ENCODE assay signal across 8 cellular contexts in the genomic region with DNA sequence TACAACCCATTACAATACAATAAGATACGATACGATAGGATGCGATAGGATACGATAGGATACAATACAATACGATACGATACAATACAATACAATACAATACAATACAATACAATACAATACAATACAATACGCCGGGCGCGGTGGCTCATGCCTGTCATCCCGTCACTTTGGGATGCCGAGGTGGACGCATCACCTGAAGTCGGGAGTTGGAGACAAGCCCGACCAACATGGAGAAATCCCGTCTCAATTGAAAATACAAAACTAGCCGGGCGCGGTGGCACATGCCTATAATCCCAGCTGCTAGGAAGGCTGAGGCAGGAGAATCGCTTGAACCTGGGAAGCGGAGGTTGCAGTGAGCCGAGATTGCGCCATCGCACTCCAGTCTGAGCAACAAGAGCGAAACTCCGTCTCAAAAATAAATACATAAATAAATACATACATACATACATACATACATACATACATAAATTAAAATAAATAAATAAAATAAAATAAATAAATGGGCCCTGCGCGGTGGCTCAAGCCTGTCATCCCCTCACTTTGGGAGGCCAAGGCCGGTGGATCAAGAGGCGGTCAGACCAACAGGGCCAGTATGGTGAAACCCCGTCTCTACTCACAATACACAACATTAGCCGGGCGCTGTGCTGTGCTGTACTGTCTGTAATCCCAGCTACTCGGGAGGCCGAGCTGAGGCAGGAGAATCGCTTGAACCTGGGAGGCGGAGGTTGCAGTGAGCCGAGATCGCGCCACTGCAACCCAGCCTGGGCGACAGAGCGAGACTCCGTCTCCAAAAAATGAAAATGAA.
A peak's percentile ranks its signal among the peaks of the same experiment; 100 is the strongest.
DNase-seq lines count a peak whose midpoint lies in the region; ATAC-seq and TF ChIP-seq lines count a peak whose summit lies in the region.
"Not testable (repeated sequence)": the region's sequence is repeated elsewhere in the genome, so short reads cannot be mapped to it uniquely, and the experiment has no call there.

No MANE protein-coding gene starts in this region.

- WGBS in heart right ventricle, 2 donors: no CpG with 5 or more reads among the region's 43 CpGs

- TF ChIP-seq POLR2A in gastrocnemius medialis (IDR thresholded peaks at IDR 0.05): not testable (repeated sequence)

- H3K4me1 ChIP-seq in heart right ventricle, gastrocnemius medialis: not testable (repeated sequence)

- H3K4me3 ChIP-seq in heart right ventricle, gastrocnemius medialis: not testable (repeated sequence)

- H3K27me3 ChIP-seq in heart right ventricle, gastrocnemius medialis: not testable (repeated sequence)

- peak; percentile 73 for ATAC-seq in GM18502 (IDR thresholded peaks at IDR 0.05; ENCODE audit: poor library complexity, unreplicated experiment)
- peak; percentile 64 for ATAC-seq in GM19372 (IDR thresholded peaks at IDR 0.05; ENCODE audit: low read depth, unreplicated experiment)
- peak; percentile 80 for ATAC-seq in GM21723 (IDR thresholded peaks at IDR 0.05; ENCODE audit: unreplicated experiment)
- ATAC-seq in HG02970 (IDR thresholded peaks at IDR 0.05; ENCODE audit: low FRiP score, unreplicated experiment): peak; percentile 77
- peak; percentile 79 for ATAC-seq in HG03432 (IDR thresholded peaks at IDR 0.05; ENCODE audit: unreplicated experiment)
- peak; percentile 79 to 84 for ATAC-seq in activated CD4-positive, CD25-positive, alpha-beta regulatory T cell treated with anti-CD3 and anti-CD28 coated beads, Interleukin-2, amount 50 U/mL, for 24 hours
- peak; percentile 76 to 92 (median 84) for ATAC-seq in heart right ventricle
- peak; percentile 64 to 77 for ATAC-seq in gastrocnemius medialis

- H3K27ac ChIP-seq in heart right ventricle, gastrocnemius medialis: not testable (repeated sequence)

- not testable (repeated sequence) for H3K36me3 ChIP-seq in heart right ventricle, gastrocnemius medialis

- not testable (repeated sequence) for H3K9me3 ChIP-seq in heart right ventricle, gastrocnemius medialis

- intact Hi-C loops in heart right ventricle (cut with DNase I); gastrocnemius medialis (cut with DNase I; ENCODE audit: low total_unique reads): not testable (repeated sequence)

- DNase-seq in heart right ventricle, gastrocnemius medialis: not testable (repeated sequence)

- TF ChIP-seq CTCF in heart right ventricle (IDR thresholded peaks at IDR 0.05); gastrocnemius medialis (IDR thresholded peaks at IDR 0.05 in 4 of 5, conservative IDR thresholded peaks at IDR 0.05 in 1 of 5): not testable (repeated sequence)

- in situ Hi-C loops in gastrocnemius medialis (cut with MboI; ENCODE audit: low sequenced_read_pairs in 4 of 4): not testable (repeated sequence)
